ENCODE assay signal across 17 cellular contexts in genomic region chr22:48137640-48138039, GRCh38.
DNase-seq lines count a peak whose midpoint lies in the region; ATAC-seq, FAIRE-seq and TF ChIP-seq lines count a peak whose summit lies in the region.
"Had no signal": no experiment of that assay in that cellular context is flagged by ENCODE, and none has a peak within 500 bp of the region (broad histone marks: within the 10 kb centered on the region; RNA-seq: fewer than 3 reads in every experiment).

No MANE protein-coding gene starts in this region.

- no peak for TF ChIP-seq RAD21 in A549 (conservative IDR thresholded peaks at IDR 0.05 in 1 of 2, IDR thresholded peaks at IDR 0.05 in 1 of 2)

- no peak for TF ChIP-seq POLR2A in A549 (IDR thresholded peaks at IDR 0.05; ENCODE audit: low read length)

- H3K27me3 Mint-ChIP-seq in GM23338 (ENCODE audit: insufficient read depth, low read depth, poor library complexity), result peaks cover 5% of the 10 kb centered on the region

- peak in 1 of 2 experiments; percentile 76 for DNase-seq in A549 (ENCODE audit: low read depth in 1 of 2, low spot score in 1 of 2)
- DNase-seq in GM23338 (ENCODE audit: low spot score), result no peak
- peak; percentile 48 for DNase-seq in NCI-H748 (lab: John Stamatoyannopoulos, UW; ENCODE audit: unreplicated experiment)
- DNase-seq in left colon, result no peak
- DNase-seq in stimulated activated CD4-positive, alpha-beta T cell treated with anti-CD3 and anti-CD28 coated beads, Interleukin-2, amount 100 ng/mL, for 24 hours, result no peak
- no peak for DNase-seq in D721Med (ENCODE audit: insufficient read length, low spot score)
- DNase-seq: Caco-2, DND-41, HCEC 1CT, NCI-H146, NCI-H526 treated with DMSO at 0.1 percent for 48 hours, PC-9, T-helper 1 cell had no signal

- ATAC-seq in A549 (peak; percentile 47 to 80; a peak in 4 of 6 replicates), GM23338 (peak; percentile 29; the same call in 2 of the 3 replicates), left colon (peak; percentile 54), GM18870 (IDR thresholded peaks at IDR 0.05; ENCODE audit: unreplicated experiment) (no peak), GM21529 (IDR thresholded peaks at IDR 0.05; ENCODE audit: unreplicated experiment) (no peak)
- ATAC-seq: K562 had no signal

- H3K36me3 Mint-ChIP-seq in GM23338 (ENCODE audit: low read depth), result peaks cover 7% of the 10 kb centered on the region; the same call in 1 of the 3 replicates
- H3K36me3 Mint-ChIP-seq: CD14-positive monocyte had no signal

- H3K4me3 ChIP-seq in A549, result no peak overlapping the region
- no peak overlapping the region for H3K4me3 ChIP-seq in GM23338
- H3K4me3 ChIP-seq: K562, PC-9 had no signal

- no peaks in the 10 kb centered on the region for H3F3A ChIP-seq in GM23338 (replicated peaks; ENCODE audit: low read depth)

- TF ChIP-seq CTCF in A549 (IDR thresholded peaks at IDR 0.05), result no peak
- no peak for TF ChIP-seq CTCF in GM23338 (conservative IDR thresholded peaks at IDR 0.05; ENCODE audit: low read depth in 2 of 2)
- no peak for TF ChIP-seq CTCF in D721Med (IDR thresholded peaks at IDR 0.05; ENCODE audit: insufficient read depth, missing control alignments)

- H3K79me2 ChIP-seq in GM23338 (replicated peaks; ENCODE audit: insufficient read depth), result no peaks in the 10 kb centered on the region

- H3K27ac ChIP-seq in A549, result peak overlapping the region; percentile 31 to 78; a peak in 4 of 6 replicates
- no peak overlapping the region for H3K27ac ChIP-seq in GM23338 (ENCODE audit: low read depth)
- H3K27ac ChIP-seq: PC-9 had no signal

- CTCF ChIA-PET in A549 (lab: Yijun Ruan, JAX), result no interaction called here

- no peak overlapping the region for H3K27ac Mint-ChIP-seq in GM23338
- H3K27ac Mint-ChIP-seq: CD14-positive monocyte had no signal

- 17% methylated on average over 6 of the region's 10 CpGs for WGBS in A549 (ENCODE audit: missing lambda C conversion rate)

- no peaks in the 10 kb centered on the region; the same call in 1 of the 2 replicates for H3K36me3 ChIP-seq in GM23338 (ENCODE audit: insufficient read depth)

- FAIRE-seq in A549 (lab: Jason Lieb, UNC) (no peak), D721Med (lab: Jason Lieb, UNC) (no peak)
- FAIRE-seq: K562 had no signal

- H3K4me1 ChIP-seq in A549, result peaks cover 26% of the 10 kb centered on the region
- H3K4me1 ChIP-seq in GM23338 (ENCODE audit: insufficient read depth), result no peaks in the 10 kb centered on the region

- POLR2A ChIA-PET in A549 (lab: Yijun Ruan, JAX), result no interaction called here

- peaks cover 4% of the 10 kb centered on the region; the same call in 2 of the 3 replicates for H3K9me3 ChIP-seq in A549
- H3K9me3 ChIP-seq: Caco-2 had no signal

- no peaks in the 10 kb centered on the region for H4K20me1 ChIP-seq in GM23338 (replicated peaks; ENCODE audit: insufficient read depth)

- no peaks in the 10 kb centered on the region for H3K27me3 ChIP-seq in GM23338 (ENCODE audit: insufficient read depth)

- H3K4me2 ChIP-seq in A549 (peak overlapping the region; percentile 61), GM23338 (no peak overlapping the region)
- H3K4me2 ChIP-seq: PC-9 had no signal

- no peaks in the 10 kb centered on the region for H3K9me2 ChIP-seq in GM23338 (ENCODE audit: insufficient read depth)

- intact Hi-C loops in left colon (cut with DNase I, micrococcal nuclease), result no loop called here

- H2AFZ ChIP-seq in GM23338, result no peak overlapping the region
- H2AFZ ChIP-seq: PC-9 had no signal

- peaks cover 5% of the 10 kb centered on the region for H3K4me1 Mint-ChIP-seq in GM23338

- peaks cover 14% of the 10 kb centered on the region for H3K9me3 Mint-ChIP-seq in GM23338

- no peak overlapping the region for H3K4me3 Mint-ChIP-seq in GM23338
- H3K4me3 Mint-ChIP-seq: CD14-positive monocyte had no signal

- TF ChIP-seq EP300 in A549 (IDR thresholded peaks at IDR 0.05), result no peak

TF ChIP-seq in A549, 52 proteins besides CTCF, POLR2A, EP300 and RAD21 (continues in another document):
- TF ChIP-seq RCOR1 (IDR thresholded peaks at IDR 0.05; ENCODE audit: low read depth, low read length) (no peak), REST (IDR thresholded peaks at IDR 0.05) (no peak), KDM5A (IDR thresholded peaks at IDR 0.05) (no peak), ZSCAN20 (CRISPR knock-in tag; IDR thresholded peaks at IDR 0.05) (no peak), EHF (CRISPR knock-in tag; IDR thresholded peaks at IDR 0.05) (no peak), HOXB13 (CRISPR knock-in tag; IDR thresholded peaks at IDR 0.05; ENCODE audit: low read depth) (no peak), MAX (IDR thresholded peaks at IDR 0.05) (peak; percentile 80), CHD4 (IDR thresholded peaks at IDR 0.05; ENCODE audit: borderline replicate concordance) (no peak), EHMT2 (IDR thresholded peaks at IDR 0.05; ENCODE audit: low read depth) (no peak), RNF2 (IDR thresholded peaks at IDR 0.05; ENCODE audit: borderline replicate concordance, low read depth) (no peak)

TF ChIP-seq in GM23338, 12 proteins besides CTCF, POLR2A, EP300 and RAD21:
- TF ChIP-seq ZNF331 (CRISPR knock-in tag; IDR thresholded peaks at IDR 0.05; ENCODE audit: low read depth) (no peak), EZH2 (IDR thresholded peaks at IDR 0.05; ENCODE audit: low read depth, unreplicated experiment) (no peak), EZH2phosphoT487 (IDR thresholded peaks at IDR 0.05; ENCODE audit: unreplicated experiment) (no peak)

Comparison
In these comparisons a context has a peak if more than half of its experiments do, and no peak if none do; other contexts are left out.
1. ATAC-seq: peak in A549 (2 of 2), GM23338 (single experiment) and left colon (single experiment); none in GM18870 (single experiment) and GM21529 (single experiment).